Comparison of ENCODE assay signal across 11 cellular contexts in genomic region chr2:101752708-101753107, GRCh38. TPM values are rescaled to one million over a fixed set of nuclear protein-coding genes. Genes with fewer than 3 reads are reported as not detected.
DNase-seq lines count a peak whose midpoint lies in the region; ATAC-seq and TF ChIP-seq lines count a peak whose summit lies in the region.
"Had no signal": no experiment of that assay in that cellular context is flagged by ENCODE, and none has a peak within 500 bp of the region (broad histone marks: within the 10 kb centered on the region; RNA-seq: fewer than 3 reads in every experiment).

No MANE protein-coding gene starts in this region.

- H3K36me3 ChIP-seq in right atrium auricular region (no peaks in the 10 kb centered on the region), fibroblast of lung (ENCODE audit: control insufficient read depth, insufficient read depth, low read length) (no peaks in the 10 kb centered on the region), muscle layer of colon (ENCODE audit: insufficient read depth, low read length) (no peaks in the 10 kb centered on the region)

- intact Hi-C loops in Right ventricle myocardium superior (cut with DNase I) = no loop called here

- ATAC-seq in Right ventricle myocardium superior (ENCODE audit: poor library complexity) (peak; percentile 82), GM21360 (IDR thresholded peaks at IDR 0.05; ENCODE audit: unreplicated experiment) (no peak), GM21576 (IDR thresholded peaks at IDR 0.05; ENCODE audit: unreplicated experiment) (no peak), HG03457 (IDR thresholded peaks at IDR 0.05; ENCODE audit: unreplicated experiment) (no peak)

- DNase-seq in Right ventricle myocardium superior = no peak
- no peak for DNase-seq in right atrium auricular region (ENCODE audit: low spot score)
- peak in 1 of 2 donors; percentile 53 for DNase-seq in fibroblast of lung (ENCODE audit: low read depth in 2 of 2)
- DNase-seq in stimulated activated CD4-positive, alpha-beta T cell treated with anti-CD3 and anti-CD28 coated beads, Interleukin-4, amount 100 ng/mL, for 24 hours = no peak
- DNase-seq: activated CD8-positive, alpha-beta memory T cell treated with anti-CD3 and anti-CD28 coated beads, Interleukin-2, amount 50 U/mL, for 48 hours; KG1; NCI-H510A treated with DMSO at 0.1 percent for 48 hours had no signal

- peak overlapping the region; percentile 28 for H3K4me2 ChIP-seq in fibroblast of lung (ENCODE audit: extremely low read depth, insufficient read depth, low read length)

- H3K4me3 ChIP-seq in right atrium auricular region = no peak overlapping the region
- H3K4me3 ChIP-seq in fibroblast of lung (replicated peaks in 1 of 4; ENCODE audit: control extremely low read depth in 1 of 4, insufficient read depth in 1 of 4, low read depth in 3 of 4, low read length in 4 of 4) = no peak overlapping the region
- no peak overlapping the region for H3K4me3 ChIP-seq in muscle layer of colon (ENCODE audit: low read depth in 1 of 2, low read length in 2 of 2)

- H3K79me2 ChIP-seq in fibroblast of lung (ENCODE audit: control insufficient read depth, insufficient read depth, low read length) = peaks cover 81% of the 10 kb centered on the region

- no peaks in the 10 kb centered on the region for H3K27me3 ChIP-seq in right atrium auricular region
- H3K27me3 ChIP-seq in fibroblast of lung (ENCODE audit: control insufficient read depth, insufficient read depth, low read length) = no peaks in the 10 kb centered on the region
- H3K27me3 ChIP-seq in muscle layer of colon (ENCODE audit: control insufficient read depth in 1 of 2, insufficient read depth in 2 of 2, low read length in 2 of 2) = no peaks in the 10 kb centered on the region

- peaks cover 3% of the 10 kb centered on the region for H4K20me1 ChIP-seq in fibroblast of lung (ENCODE audit: control insufficient read depth, extremely low read depth, insufficient read depth, low read length)

- H3K9me3 ChIP-seq in right atrium auricular region (no peaks in the 10 kb centered on the region), fibroblast of lung (ENCODE audit: control insufficient read depth, insufficient read depth, low read depth, low read length) (no peaks in the 10 kb centered on the region), muscle layer of colon (ENCODE audit: low read length) (no peaks in the 10 kb centered on the region)

- TF ChIP-seq CTCF in right atrium auricular region (IDR thresholded peaks at IDR 0.05) (no peak), fibroblast of lung (conservative IDR thresholded peaks at IDR 0.05 in 1 of 2, IDR thresholded peaks at IDR 0.05 in 1 of 2; ENCODE audit: low read depth in 1 of 2, low read length in 2 of 2) (no peak)

- H3K27ac ChIP-seq in right atrium auricular region = no peak overlapping the region
- H3K27ac ChIP-seq in fibroblast of lung (ENCODE audit: insufficient read depth, low read length) = peak overlapping the region; percentile 27
- H3K27ac ChIP-seq in muscle layer of colon (ENCODE audit: low read depth, low read length) = peak overlapping the region; percentile 26

- no peak overlapping the region for H3K9ac ChIP-seq in fibroblast of lung (ENCODE audit: insufficient read depth, low read length)
- H3K9ac ChIP-seq in muscle layer of colon (ENCODE audit: low read length) = no peak overlapping the region

- H3K4me1 ChIP-seq in right atrium auricular region (peaks cover 0 to 66% of the 10 kb centered on the region in 2 donors), fibroblast of lung (ENCODE audit: control insufficient read depth, extremely low read depth, insufficient read depth, low read length) (peaks cover 30% of the 10 kb centered on the region), muscle layer of colon (ENCODE audit: insufficient read depth, low read length) (peaks cover 59% of the 10 kb centered on the region)

- no peak overlapping the region for H2AFZ ChIP-seq in fibroblast of lung (ENCODE audit: low read length)

RNA-seq across cellular contexts. Expression of gene MAP4K4, which starts 55.2 kb away (rescaled TPM):
- 76.9 TPM for total RNA-seq in Right ventricle myocardium superior
- total RNA-seq in right atrium auricular region = 10 to 100 TPM; 47.5 to 50.4 TPM
- 164 and 210 TPM in 2 replicates for total RNA-seq in fibroblast of lung
- 113 and 170 TPM in 2 replicates for polyA plus RNA-seq in fibroblast of lung
- polyA plus RNA-seq in fibroblast of lung (2012) = 135 and 190 TPM in 2 replicates
- polyA minus RNA-seq in fibroblast of lung (ENCODE audit: low replicate concordance) = 104 and 141 TPM in 2 replicates

Comparison
In these comparisons a context has a peak if more than half of its experiments do, and no peak if none do; other contexts are left out.
1. H3K27ac ChIP-seq: peak in fibroblast of lung (single experiment) and muscle layer of colon (single experiment); none in right atrium auricular region (0 of 2).